26 cellular contexts compared by ENCODE assay signal in the genomic region with DNA sequence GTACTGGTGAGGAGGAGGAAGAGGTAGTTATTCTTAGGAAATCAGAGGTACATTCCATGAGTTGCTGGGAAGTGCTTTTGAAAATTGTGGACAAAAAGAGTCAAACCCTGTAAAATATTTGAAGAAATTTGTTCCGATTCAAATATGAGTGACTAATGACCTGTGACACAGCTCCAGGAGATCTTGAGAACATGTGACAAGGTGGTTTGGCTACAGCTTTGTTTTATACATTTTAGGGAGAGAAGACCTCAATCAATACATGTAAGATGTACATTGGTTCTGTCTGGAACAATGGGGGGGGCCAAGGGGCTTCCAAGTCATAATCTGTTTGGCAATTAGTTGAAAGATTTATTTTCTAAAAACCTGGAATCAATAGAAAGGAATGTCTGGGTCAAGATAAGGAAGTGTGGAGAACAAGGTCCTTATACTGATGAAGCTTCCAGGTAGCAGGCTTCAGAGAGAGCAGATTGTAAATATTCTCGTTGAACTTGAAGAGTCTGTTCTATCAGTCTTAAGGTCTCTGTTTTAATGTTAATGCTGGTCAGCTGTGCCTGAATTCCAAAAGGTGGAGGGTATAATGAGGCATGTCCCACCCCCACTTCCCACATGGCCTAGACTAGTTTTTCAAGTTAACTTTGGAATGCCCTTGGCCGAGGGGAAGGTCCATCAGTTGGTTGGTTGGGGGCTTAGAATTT. TPM values are rescaled to one million over a fixed set of nuclear protein-coding genes. Genes with fewer than 3 reads are reported as not detected.
"Had no signal": no experiment of that assay in that cellular context is flagged by ENCODE, and none has a peak within 500 bp of the region (broad histone marks: within the 10 kb centered on the region; RNA-seq: fewer than 3 reads in every experiment).

No MANE protein-coding gene starts in this region.

- H3K4me3 ChIP-seq: gastroesophageal sphincter, heart left ventricle, hepatocyte, prostate gland, sigmoid colon, skin epidermis, spleen, testis, tibial nerve had no signal

- H3K27ac ChIP-seq: epithelial cell of prostate, hepatocyte, prostate gland, skin epidermis, spleen, testis, tibial nerve had no signal

- H3K9me3 ChIP-seq: gastroesophageal sphincter, prostate gland, sigmoid colon, testis had no signal

- H3K4me1 Mint-ChIP-seq: naive thymus-derived CD8-positive, alpha-beta T cell; stimulated activated memory B cell treated with anti-CD40 and anti-IgM and Interleukin-4, amounts not matched to agents 10 μg/mL and 1 μg/mL and 100 μg/mL, for 72 hours had no signal

- H3K27me3 ChIP-seq: gastroesophageal sphincter, heart left ventricle, hepatocyte, sigmoid colon, testis, tibial nerve had no signal

- H2AFZ ChIP-seq: hepatocyte had no signal

- H3K4me2 ChIP-seq: hepatocyte had no signal

- H3K4me1 ChIP-seq: prostate gland, spleen, testis, tibial nerve had no signal

- ATAC-seq: esophagus mucosa; gastroesophageal sphincter; naive thymus-derived CD8-positive, alpha-beta T cell; stimulated activated memory B cell treated with anti-CD40 and anti-IgM and Interleukin-4, amounts not matched to agents 10 μg/mL and 1 μg/mL and 100 μg/mL, for 72 hours; stimulated activated naive CD8-positive, alpha-beta T cell treated with anti-CD3 and anti-CD28 coated beads, Interleukin-15, Interleukin-2, amounts not matched to agents 100 U/mL and 50 U/mL, for 24 hours had no signal

- H3K36me3 Mint-ChIP-seq: naive thymus-derived CD8-positive, alpha-beta T cell; stimulated activated memory B cell treated with anti-CD40 and anti-IgM and Interleukin-4, amounts not matched to agents 10 μg/mL and 1 μg/mL and 100 μg/mL, for 72 hours had no signal

- DNase-seq: caudate nucleus; cerebellar nuclear complex; effector CD8-positive, alpha-beta T cell; endodermal cell; foreskin fibroblast; naive thymus-derived CD8-positive, alpha-beta T cell; nephron progenitor cell; nucleus accumbens; sigmoid colon; spleen; stimulated activated CD4-positive, alpha-beta T cell treated with anti-CD3 and anti-CD28 coated beads, Interleukin-4, amount 100 ng/mL, for 4 hours; stimulated activated naive CD8-positive, alpha-beta T cell treated with anti-CD3 and anti-CD28 coated beads, Interleukin-15, Interleukin-2, amounts not matched to agents 100 U/mL and 50 U/mL, for 24 hours; substantia nigra; testis had no signal

- H3K4me3 Mint-ChIP-seq: dendritic cell treated with granulocyte-macrophage colony-stimulating factor and Interleukin-4, amounts not matched to agents 40 ng/mL and 50 ng/mL, for 4 days; endodermal cell; naive thymus-derived CD8-positive, alpha-beta T cell; nephron progenitor cell; stimulated activated memory B cell treated with anti-CD40 and anti-IgM and Interleukin-4, amounts not matched to agents 10 μg/mL and 1 μg/mL and 100 μg/mL, for 72 hours had no signal

- H3K79me2 ChIP-seq: hepatocyte had no signal

- H3K36me3 ChIP-seq: gastroesophageal sphincter, heart left ventricle, prostate gland, sigmoid colon, spleen, tibial nerve had no signal

- H3K27ac Mint-ChIP-seq: dendritic cell treated with granulocyte-macrophage colony-stimulating factor and Interleukin-4, amounts not matched to agents 40 ng/mL and 50 ng/mL, for 4 days; endodermal cell; naive thymus-derived CD8-positive, alpha-beta T cell; nephron progenitor cell; stimulated activated memory B cell treated with anti-CD40 and anti-IgM and Interleukin-4, amounts not matched to agents 10 μg/mL and 1 μg/mL and 100 μg/mL, for 72 hours had no signal

RNA-seq across cellular contexts. Expression of a gene that starts 15.5 kb away (rescaled TPM):
- total RNA-seq: endodermal cell, myocyte, osteocyte had no signal
